ENCODE assay signal across 1 cellular context in the genomic region with DNA sequence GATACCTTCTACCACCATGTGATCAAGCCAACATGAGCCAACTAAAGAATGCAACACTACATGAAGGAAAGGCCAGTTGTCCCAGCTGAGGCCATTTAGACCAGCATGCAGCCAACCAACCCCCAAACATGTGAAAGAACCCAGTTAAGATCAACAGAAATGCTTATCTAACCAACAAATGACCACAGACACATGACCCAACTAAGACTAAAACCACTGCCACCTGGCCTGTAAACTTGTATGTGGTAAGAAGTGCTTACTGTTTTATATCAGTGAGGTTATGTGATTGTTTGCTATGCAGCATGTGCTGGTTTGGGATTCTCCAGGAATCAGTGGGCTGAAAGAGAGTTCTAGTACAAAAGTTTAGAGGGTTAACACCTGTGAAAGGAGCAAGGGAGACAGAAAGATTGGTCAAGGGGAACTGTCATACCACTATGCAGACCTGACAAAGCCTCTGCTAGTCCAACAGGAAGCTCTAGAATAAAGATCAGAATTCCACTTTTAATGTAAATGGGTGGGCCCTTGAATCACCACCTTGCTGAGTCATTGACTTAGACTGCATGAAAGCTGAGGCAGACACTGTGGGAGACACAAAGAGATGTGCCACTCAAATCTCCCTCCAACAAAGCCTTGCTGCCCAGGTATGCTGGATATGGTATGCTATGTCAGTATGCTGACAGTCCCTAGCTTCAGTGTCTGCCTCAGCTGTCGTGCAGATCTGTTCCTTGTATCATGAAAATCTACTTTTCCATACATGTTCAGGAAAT.
TF ChIP-seq lines count a peak whose summit lies in the region.

No MANE protein-coding gene starts in this region.

TF ChIP-seq in SK-N-SH, 30 proteins besides CTCF, POLR2A, EP300 and RAD21 (continued from another document):
- TF ChIP-seq RCOR1 (IDR thresholded peaks at IDR 0.05; ENCODE audit: low read length) (no peak), NFIC (IDR thresholded peaks at IDR 0.05; ENCODE audit: borderline replicate concordance) (no peak), JUND (IDR thresholded peaks at IDR 0.05) (no peak), FOXM1 (IDR thresholded peaks at IDR 0.05; ENCODE audit: low read depth) (no peak), PBX3 (IDR thresholded peaks at IDR 0.05) (no peak), CHD2 (IDR thresholded peaks at IDR 0.05; ENCODE audit: low read length, partially characterized antibody) (no peak), TCF12 (IDR thresholded peaks at IDR 0.05) (no peak), REST (IDR thresholded peaks at IDR 0.05; ENCODE audit: low read depth, low read length) (no peak), TEAD4 (IDR thresholded peaks at IDR 0.05; ENCODE audit: borderline replicate concordance, insufficient read depth) (no peak), SIN3A (IDR thresholded peaks at IDR 0.05; ENCODE audit: borderline replicate concordance, low read depth, low read length) (no peak)
- TF ChIP-seq, protein P1, sequence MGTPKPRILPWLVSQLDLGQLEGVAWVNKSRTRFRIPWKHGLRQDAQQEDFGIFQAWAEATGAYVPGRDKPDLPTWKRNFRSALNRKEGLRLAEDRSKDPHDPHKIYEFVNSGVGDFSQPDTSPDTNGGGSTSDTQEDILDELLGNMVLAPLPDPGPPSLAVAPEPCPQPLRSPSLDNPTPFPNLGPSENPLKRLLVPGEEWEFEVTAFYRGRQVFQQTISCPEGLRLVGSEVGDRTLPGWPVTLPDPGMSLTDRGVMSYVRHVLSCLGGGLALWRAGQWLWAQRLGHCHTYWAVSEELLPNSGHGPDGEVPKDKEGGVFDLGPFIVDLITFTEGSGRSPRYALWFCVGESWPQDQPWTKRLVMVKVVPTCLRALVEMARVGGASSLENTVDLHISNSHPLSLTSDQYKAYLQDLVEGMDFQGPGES (IDR thresholded peaks at IDR 0.05; ENCODE audit: low read depth, low read length) = no peak
- TF ChIP-seq, protein P2, sequence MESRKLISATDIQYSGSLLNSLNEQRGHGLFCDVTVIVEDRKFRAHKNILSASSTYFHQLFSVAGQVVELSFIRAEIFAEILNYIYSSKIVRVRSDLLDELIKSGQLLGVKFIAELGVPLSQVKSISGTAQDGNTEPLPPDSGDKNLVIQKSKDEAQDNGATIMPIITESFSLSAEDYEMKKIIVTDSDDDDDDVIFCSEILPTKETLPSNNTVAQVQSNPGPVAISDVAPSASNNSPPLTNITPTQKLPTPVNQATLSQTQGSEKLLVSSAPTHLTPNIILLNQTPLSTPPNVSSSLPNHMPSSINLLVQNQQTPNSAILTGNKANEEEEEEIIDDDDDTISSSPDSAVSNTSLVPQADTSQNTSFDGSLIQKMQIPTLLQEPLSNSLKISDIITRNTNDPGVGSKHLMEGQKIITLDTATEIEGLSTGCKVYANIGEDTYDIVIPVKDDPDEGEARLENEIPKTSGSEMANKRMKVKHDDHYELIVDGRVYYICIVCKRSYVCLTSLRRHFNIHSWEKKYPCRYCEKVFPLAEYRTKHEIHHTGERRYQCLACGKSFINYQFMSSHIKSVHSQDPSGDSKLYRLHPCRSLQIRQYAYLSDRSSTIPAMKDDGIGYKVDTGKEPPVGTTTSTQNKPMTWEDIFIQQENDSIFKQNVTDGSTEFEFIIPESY (IDR thresholded peaks at IDR 0.05; ENCODE audit: borderline replicate concordance, low read depth) = no peak
- TF ChIP-seq, protein P3, sequence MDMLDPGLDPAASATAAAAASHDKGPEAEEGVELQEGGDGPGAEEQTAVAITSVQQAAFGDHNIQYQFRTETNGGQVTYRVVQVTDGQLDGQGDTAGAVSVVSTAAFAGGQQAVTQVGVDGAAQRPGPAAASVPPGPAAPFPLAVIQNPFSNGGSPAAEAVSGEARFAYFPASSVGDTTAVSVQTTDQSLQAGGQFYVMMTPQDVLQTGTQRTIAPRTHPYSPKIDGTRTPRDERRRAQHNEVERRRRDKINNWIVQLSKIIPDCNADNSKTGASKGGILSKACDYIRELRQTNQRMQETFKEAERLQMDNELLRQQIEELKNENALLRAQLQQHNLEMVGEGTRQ (IDR thresholded peaks at IDR 0.05; ENCODE audit: borderline replicate concordance, low read depth, low read length) = no peak
- TF ChIP-seq, protein P4, sequence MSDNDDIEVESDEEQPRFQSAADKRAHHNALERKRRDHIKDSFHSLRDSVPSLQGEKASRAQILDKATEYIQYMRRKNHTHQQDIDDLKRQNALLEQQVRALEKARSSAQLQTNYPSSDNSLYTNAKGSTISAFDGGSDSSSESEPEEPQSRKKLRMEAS (IDR thresholded peaks at IDR 0.05; ENCODE audit: low read depth) = no peak
